ENCODE assay signal across 22 cellular contexts in the genomic region with DNA sequence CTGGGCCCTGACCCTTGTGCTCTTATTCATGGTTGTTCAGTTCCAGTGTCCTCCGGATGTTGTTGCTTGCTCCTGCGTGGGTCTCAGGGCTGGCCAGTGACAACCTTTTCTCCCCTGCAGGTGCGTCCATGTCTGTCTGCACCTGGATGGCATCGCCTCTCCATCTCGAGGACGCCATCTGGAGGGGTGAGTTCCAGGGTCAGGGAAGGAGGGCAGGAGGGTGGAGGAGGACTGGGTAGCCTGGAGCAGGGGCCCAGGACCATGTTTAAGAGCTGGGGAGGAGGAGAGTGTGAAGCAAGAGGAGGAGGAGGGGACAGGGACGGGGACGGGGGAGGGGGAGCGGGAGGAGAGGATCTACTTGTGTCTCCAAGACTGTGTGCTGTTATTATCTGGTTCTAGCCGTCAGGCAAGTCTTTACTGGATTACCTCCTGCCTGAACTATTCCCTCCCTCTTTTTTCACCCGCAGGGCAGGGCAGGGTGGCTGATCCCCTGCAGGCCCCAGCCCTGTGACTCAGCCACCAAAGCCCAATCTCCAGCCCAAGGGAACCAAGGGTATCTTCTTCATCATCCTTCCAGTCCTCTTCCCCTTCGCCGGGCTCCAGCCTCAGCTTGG. TPM values are rescaled to one million over a fixed set of nuclear protein-coding genes. Genes with fewer than 3 reads are reported as not detected.
A peak's percentile ranks its signal among the peaks of the same experiment; 100 is the strongest.
DNase-seq lines count a peak whose midpoint lies in the region; ATAC-seq, FAIRE-seq and TF ChIP-seq lines count a peak whose summit lies in the region.
"Had no signal": no experiment of that assay in that cellular context is flagged by ENCODE, and none has a peak within 500 bp of the region (broad histone marks: within the 10 kb centered on the region; RNA-seq: fewer than 3 reads in every experiment).

No MANE protein-coding gene starts in this region.

- H3K4me1 ChIP-seq in keratinocyte (ENCODE audit: control insufficient read depth, extremely low read depth, insufficient read depth, low read length), result peaks cover 9% of the 10 kb centered on the region
- H3K4me1 ChIP-seq in adrenal gland (replicated peaks in 1 of 2), result no peaks in the 10 kb centered on the region
- H3K4me1 ChIP-seq: heart right ventricle had no signal

- no peak for TF ChIP-seq POLR2A in adrenal gland (IDR thresholded peaks at IDR 0.05)

- H3K9me3 ChIP-seq in keratinocyte (ENCODE audit: control insufficient read depth, low read depth, low read length) (no peaks in the 10 kb centered on the region), adrenal gland (replicated peaks in 1 of 3) (peaks cover 0 to 5% (median 0%) of the 10 kb centered on the region in 3 donors)

- TF ChIP-seq CTCF in keratinocyte (optimal IDR thresholded peaks at IDR 0.05 in 1 of 3, IDR thresholded peaks at IDR 0.05 in 1 of 3, conservative IDR thresholded peaks at IDR 0.05 in 1 of 3; ENCODE audit: extremely low read depth in 1 of 3, insufficient read depth in 2 of 3, low read length in 3 of 3) (peak in 1 of 3 experiments; percentile 12), adrenal gland (IDR thresholded peaks at IDR 0.05) (no peak)

- DNase-seq in NCI-H510A treated with DMSO at 0.1 percent for 48 hours (lab: John Stamatoyannopoulos, UW) (peak; percentile 25), NCI-H510A (lab: John Stamatoyannopoulos, UW) (no peak), T1000 (lab: John Stamatoyannopoulos, UW) (peak; percentile 27), keratinocyte (ENCODE audit: low read depth, low spot score) (peak; percentile 9), adrenal gland (no peak), activated gamma-delta T cell treated with Interleukin-2 at 50 U/mL for 16 hours (no peak)
- DNase-seq in stimulated activated CD4-positive, alpha-beta T cell treated with anti-CD3 and anti-CD28 coated beads, Interleukin-15, amount 100 ng/mL, for 24 hours, result no peak
- DNase-seq: activated CD8-positive, alpha-beta memory T cell treated with anti-CD3 and anti-CD28 coated beads, Interleukin-2, amount 50 U/mL, for 4 hours; activated effector memory CD4-positive, alpha-beta T cell treated with Interleukin-2 at 50 U/mL for 16 hours; heart right ventricle; immature natural killer cell; NCI-H1092 treated with DMSO at 0.1 percent for 48 hours; NCI-H2107; NCI-H524; occipital lobe; retina; Right ventricle myocardium superior; upper lobe of left lung had no signal

- H3K4me3 ChIP-seq in keratinocyte (ENCODE audit: control insufficient read depth in 2 of 3, extremely low read depth in 1 of 3, insufficient read depth in 2 of 3, low read depth in 1 of 3, low read length in 3 of 3) (no peak overlapping the region), adrenal gland (no peak overlapping the region)
- H3K4me3 ChIP-seq: heart right ventricle, lung, upper lobe of left lung had no signal

- WGBS in adrenal gland, 4 donors, result 64 to 67% (median 66%) methylated on average over 12 to 13 of the region's 13 CpGs

- no peaks in the 10 kb centered on the region for H3K9me1 ChIP-seq in keratinocyte (ENCODE audit: control insufficient read depth, extremely low read depth, insufficient read depth, low read length)

- intact Hi-C loops in adrenal gland (cut with DNase I), result no loop called here

- H3K27me3 ChIP-seq in keratinocyte (ENCODE audit: control insufficient read depth, extremely low read depth, insufficient read depth, low read length) (no peaks in the 10 kb centered on the region), adrenal gland (no peaks in the 10 kb centered on the region)
- H3K27me3 ChIP-seq: upper lobe of left lung had no signal

- dilution Hi-C loops in keratinocyte (cut with MboI; ENCODE audit: extremely low pct_ligation_motif_present, low sequenced_read_pairs), result no loop called here

- H4K20me1 ChIP-seq in keratinocyte (ENCODE audit: control insufficient read depth, extremely low read depth, insufficient read depth, low read length), result no peaks in the 10 kb centered on the region

- no peak overlapping the region for H3K9ac ChIP-seq in keratinocyte (ENCODE audit: control insufficient read depth, extremely low read depth, insufficient read depth, low read length)
- H3K9ac ChIP-seq: KMS-11 had no signal

- no peaks in the 10 kb centered on the region for H3K36me3 ChIP-seq in keratinocyte (ENCODE audit: control insufficient read depth in 2 of 2, extremely low read depth in 1 of 2, insufficient read depth in 2 of 2, low read length in 2 of 2)
- no peaks in the 10 kb centered on the region for H3K36me3 ChIP-seq in adrenal gland (replicated peaks in 1 of 2)
- H3K36me3 ChIP-seq: heart right ventricle, upper lobe of left lung had no signal

- peak overlapping the region; percentile 62 for H3K4me2 ChIP-seq in keratinocyte (ENCODE audit: control insufficient read depth, extremely low read depth, insufficient read depth, low read depth, low read length)
- H3K4me2 ChIP-seq: KMS-11 had no signal

- H3K79me2 ChIP-seq in keratinocyte (ENCODE audit: control insufficient read depth, insufficient read depth, low read length), result no peaks in the 10 kb centered on the region

- no peak for ATAC-seq in HG03095 (IDR thresholded peaks at IDR 0.05; ENCODE audit: unreplicated experiment)
- ATAC-seq: heart right ventricle had no signal

- peak overlapping the region; percentile 53 for H2AFZ ChIP-seq in keratinocyte (ENCODE audit: control insufficient read depth, low read length)

- FAIRE-seq in keratinocyte (lab: Jason Lieb, UNC), result no peak

- H3K27ac ChIP-seq in keratinocyte (ENCODE audit: control insufficient read depth, insufficient read depth, low read length) (no peak overlapping the region), adrenal gland (no peak overlapping the region)
- H3K27ac ChIP-seq: heart right ventricle, KMS-11 had no signal

RNA-seq across cellular contexts. Expression of a gene that starts 32.2 kb away (rescaled TPM):
- polyA plus RNA-seq in keratinocyte (not detected in 3 replicates), adrenal gland (under 1 TPM in 2 of 3 donors, not detected in 1; 0.07 to 0.80 TPM)
- polyA plus RNA-seq in keratinocyte (2011; ENCODE audit: low read depth), result not detected
- not detected in 2 replicates for polyA plus RNA-seq in keratinocyte (2011; cell fraction: cytosol; rRNA removed)
- polyA plus RNA-seq in keratinocyte (2011; cell fraction: nucleus; rRNA removed), result not detected in 2 replicates
- not detected in 2 replicates for polyA plus RNA-seq in keratinocyte (2012; ENCODE audit: low replicate concordance)
- polyA minus RNA-seq in keratinocyte, result not detected in 3 replicates
- polyA minus RNA-seq in keratinocyte (2011; cell fraction: cytosol; rRNA and poly(A)+ RNA removed), result not detected
- not detected in 2 replicates for polyA minus RNA-seq in keratinocyte (2011; cell fraction: nucleus; rRNA and poly(A)+ RNA removed)
- total RNA-seq in adrenal gland, result not detected
- total RNA-seq: A172, heart right ventricle, Right ventricle myocardium superior, upper lobe of left lung had no signal
- polyA plus RNA-seq: immature natural killer cell had no signal

RNA-seq across cellular contexts. Expression of a gene that starts 48.0 kb away (rescaled TPM):
- polyA plus RNA-seq in keratinocyte (5.7 to 11.1 TPM (median 8.0 TPM) in 3 replicates), adrenal gland (10 to 100 TPM in 2 of 3 donors, 1 to 10 TPM in 1; 5.5 to 15.5 (median 12.2) TPM)
- 8.6 TPM for polyA plus RNA-seq in keratinocyte (2011; ENCODE audit: low read depth)
- polyA plus RNA-seq in keratinocyte (2011; cell fraction: cytosol; rRNA removed), result 5.9 and 9.0 TPM in 2 replicates
- 22.9 and 27.8 TPM in 2 replicates for polyA plus RNA-seq in keratinocyte (2011; cell fraction: nucleus; rRNA removed)
- 13.8 and 24.1 TPM in 2 replicates for polyA plus RNA-seq in keratinocyte (2012; ENCODE audit: low replicate concordance)
- polyA minus RNA-seq in keratinocyte, result 6.5 to 20.0 TPM (median 6.7 TPM) in 3 replicates
- polyA minus RNA-seq in keratinocyte (2011; cell fraction: cytosol; rRNA and poly(A)+ RNA removed), result 7.1 TPM
- polyA minus RNA-seq in keratinocyte (2011; cell fraction: nucleus; rRNA and poly(A)+ RNA removed), result 7.8 and 9.7 TPM in 2 replicates
- total RNA-seq in adrenal gland, result 10 to 100 TPM in 3 of 8 donors, 1 to 10 TPM in 5; 4.8 to 14.3 (median 8.7) TPM
- polyA plus RNA-seq: immature natural killer cell had no signal

Comparison
In these comparisons a context has a peak if more than half of its experiments do, and no peak if none do; other contexts are left out.
1. DNase-seq: peak in NCI-H510A treated with DMSO at 0.1 percent for 48 hours (single experiment), T1000 (single experiment) and keratinocyte (single experiment); none in NCI-H510A (single experiment), stimulated activated CD4-positive, alpha-beta T cell treated with anti-CD3 and anti-CD28 coated beads, Interleukin-15, amount 100 ng/mL, for 24 hours (single experiment), adrenal gland (0 of 7) and activated gamma-delta T cell treated with Interleukin-2 at 50 U/mL for 16 hours (single experiment).